In the genomic region with DNA sequence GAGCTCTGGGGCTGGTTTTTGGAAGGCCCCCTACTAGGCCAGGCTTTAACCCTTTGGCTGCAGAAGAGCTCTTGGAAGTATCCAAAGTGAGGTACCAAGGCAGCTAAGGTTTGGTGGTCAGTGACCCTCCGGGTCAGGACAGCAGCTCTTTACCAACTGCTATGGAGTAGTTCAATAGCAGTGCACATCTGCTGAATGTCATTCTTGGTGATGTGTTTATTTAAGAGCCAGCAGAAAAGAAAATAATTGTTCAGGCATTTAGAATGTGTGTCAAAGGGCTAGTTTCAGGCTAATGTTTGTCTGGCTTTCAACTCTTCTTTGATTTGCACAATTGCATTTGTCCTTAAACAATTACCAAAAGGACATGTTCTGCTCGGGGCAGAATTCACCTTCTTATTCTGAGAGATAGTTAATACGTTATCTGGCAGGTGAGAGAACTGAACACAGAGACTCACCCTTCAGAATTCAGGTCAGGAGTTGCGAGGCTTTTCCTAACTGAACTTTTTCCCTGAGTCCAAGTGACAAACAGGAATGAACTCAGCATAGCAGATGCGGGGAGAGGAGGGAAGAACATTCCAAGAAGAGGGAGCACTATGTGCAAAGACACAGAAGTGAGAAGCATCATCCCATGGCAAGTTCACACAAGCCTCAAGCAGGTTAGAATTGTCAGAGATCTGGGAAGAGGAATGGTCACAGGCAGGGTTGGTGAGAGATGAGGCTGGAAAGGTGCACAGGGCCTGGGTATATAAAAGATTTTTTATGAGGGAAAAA, we compare ENCODE assay signal across 19 cellular contexts.
DNase-seq lines count a peak whose midpoint lies in the region; TF ChIP-seq lines count a peak whose summit lies in the region.
"Had no signal": no experiment of that assay in that cellular context is flagged by ENCODE, and none has a peak within 500 bp of the region (broad histone marks: within the 10 kb centered on the region; RNA-seq: fewer than 3 reads in every experiment).

No MANE protein-coding gene starts in this region.

- H3K36me3 Mint-ChIP-seq in HFFc6 (ENCODE audit: low read depth) = peaks cover 50% of the 10 kb centered on the region

- H3K27ac ChIP-seq in ACC112 (ENCODE audit: low read depth, low read length) (no peak overlapping the region), RWPE1 (no peak overlapping the region), colonic mucosa (no peak overlapping the region)
- H3K27ac ChIP-seq: heart left ventricle, neutrophil, sigmoid colon had no signal

- peaks cover 34% of the 10 kb centered on the region for H3K4me1 ChIP-seq in ACC112 (ENCODE audit: control insufficient read depth, insufficient read depth, low read length, unreplicated experiment)
- H3K4me1 ChIP-seq in colonic mucosa = no peaks in the 10 kb centered on the region
- H3K4me1 ChIP-seq: heart left ventricle, sigmoid colon had no signal

- DNase-seq in HFFc6 (no peak), RWPE1 (ENCODE audit: low spot score) (peak; percentile 36), fibroblast of villous mesenchyme (ENCODE audit: low read depth) (peak; percentile 34), islet precursor cell (no peak), colonic mucosa (no peak), AML-193 (lab: John Stamatoyannopoulos, UW) (no peak)
- no peak for DNase-seq in central memory CD4-positive, alpha-beta T cell
- DNase-seq: activated CD4-positive, CD25-positive, alpha-beta regulatory T cell treated with anti-CD3 and anti-CD28 coated beads, Interleukin-2, amount 50 U/mL, for 72 hours; activated effector memory CD4-positive, alpha-beta T cell treated with anti-CD3 and anti-CD28 coated beads, Interleukin-2, amount 50 U/mL, for 16 hours; erythroblast; H9; heart left ventricle; NCI-H187; SHP77 treated with DMSO at 0.1 percent for 48 hours; sigmoid colon; stimulated activated CD4-positive, alpha-beta T cell treated with anti-CD3 and anti-CD28 coated beads, Interleukin-4, amount 100 ng/mL, for 1 hour; T-helper 2 cell had no signal

- H3K27me3 ChIP-seq in ACC112 (ENCODE audit: insufficient read depth, low read length) = no peaks in the 10 kb centered on the region
- H3K27me3 ChIP-seq in colonic mucosa = no peaks in the 10 kb centered on the region
- H3K27me3 ChIP-seq: heart left ventricle, neutrophil, sigmoid colon had no signal

- H3K79me2 ChIP-seq in ACC112 (ENCODE audit: control insufficient read depth, insufficient read depth, low read length, unreplicated experiment) = no peaks in the 10 kb centered on the region

- H3K4me1 Mint-ChIP-seq in HFFc6 (ENCODE audit: low read depth) = peaks cover 89% of the 10 kb centered on the region

- H3K27ac Mint-ChIP-seq in HFFc6 = peak overlapping the region; percentile 91

- CTCF ChIA-PET in RWPE1 (lab: Yijun Ruan, JAX) = interaction anchor here (0.6 kb wide), 1 partner anchor 22 kb away, joined by 5 read pairs; no protein-coding TSS in a partner anchor

- H3K9ac ChIP-seq in colonic mucosa (ENCODE audit: low read depth in 2 of 2, low read length in 2 of 2) = no peak overlapping the region

- H3K36me3 ChIP-seq in ACC112 (ENCODE audit: insufficient read depth, low read length) = no peaks in the 10 kb centered on the region
- no peaks in the 10 kb centered on the region for H3K36me3 ChIP-seq in colonic mucosa
- H3K36me3 ChIP-seq: heart left ventricle, neutrophil, sigmoid colon had no signal

- no peaks in the 10 kb centered on the region for H3K9me3 ChIP-seq in colonic mucosa
- H3K9me3 ChIP-seq: heart left ventricle, neutrophil, sigmoid colon had no signal

- peaks cover 3% of the 10 kb centered on the region; the same call in 1 of the 2 replicates for H3K27me3 Mint-ChIP-seq in HFFc6 (ENCODE audit: insufficient read depth)

- no peaks in the 10 kb centered on the region for H3K9me3 Mint-ChIP-seq in HFFc6
- H3K9me3 Mint-ChIP-seq: H9 had no signal

- H3K4me3 ChIP-seq in ACC112 (ENCODE audit: low read depth, low read length) (no peak overlapping the region; the same call in 1 of the 2 replicates), fibroblast of villous mesenchyme (ENCODE audit: low read depth, low read length) (no peak overlapping the region), colonic mucosa (no peak overlapping the region)
- H3K4me3 ChIP-seq: heart left ventricle, sigmoid colon had no signal

- H3K4me3 Mint-ChIP-seq in HFFc6 = peak overlapping the region; percentile 55
- H3K4me3 Mint-ChIP-seq: H9 had no signal

- no peak for TF ChIP-seq CTCF in HFFc6 (IDR thresholded peaks at IDR 0.05)
- TF ChIP-seq CTCF in RWPE1 (conservative IDR thresholded peaks at IDR 0.05; ENCODE audit: low read depth) = no peak
- TF ChIP-seq CTCF in fibroblast of villous mesenchyme (IDR thresholded peaks at IDR 0.05; ENCODE audit: insufficient read depth, low read depth, low read length) = no peak
- TF ChIP-seq CTCF in colonic mucosa (IDR thresholded peaks at IDR 0.05) = no peak

- peak overlapping the region; percentile 56 for H2AFZ ChIP-seq in ACC112 (ENCODE audit: low read length, unreplicated experiment)

- POLR2A ChIA-PET in RWPE1 (lab: Yijun Ruan, JAX; ENCODE audit: low non-redundant PET) = no interaction called here

- intact Hi-C loops in colonic mucosa (cut with DNase I) = no loop called here

Comparison
In these comparisons a context has a peak if more than half of its experiments do, and no peak if none do; other contexts are left out.
1. DNase-seq: peak in RWPE1 (single experiment) and fibroblast of villous mesenchyme (single experiment); none in HFFc6 (single experiment), islet precursor cell (single experiment), colonic mucosa (single experiment), AML-193 (0 of 2) and central memory CD4-positive, alpha-beta T cell (single experiment).